In genomic region chr2:170436077-170436943, GRCh38 we compare ENCODE assay signal across 1 cellular context.
A peak's percentile ranks its signal among the peaks of the same experiment; 100 is the strongest.
TF ChIP-seq lines count a peak whose summit lies in the region.

No MANE protein-coding gene starts in this region.

TF ChIP-seq in H1, 55 proteins besides CTCF, POLR2A, EP300 and RAD21:
- no peak for TF ChIP-seq KDM5A (IDR thresholded peaks at IDR 0.05; ENCODE audit: low read length)
- no peak for TF ChIP-seq BRCA1 (IDR thresholded peaks at IDR 0.05; ENCODE audit: low read depth, low read length)
- no peak for TF ChIP-seq TAF7 (optimal IDR thresholded peaks at IDR 0.05; ENCODE audit: borderline replicate concordance, low read depth, low read length)
- no peak for TF ChIP-seq KDM1A (IDR thresholded peaks at IDR 0.05; ENCODE audit: borderline replicate concordance, low read length)
- no peak for TF ChIP-seq NRF1 (IDR thresholded peaks at IDR 0.05; ENCODE audit: low read depth, low read length)
- TF ChIP-seq NANOG (IDR thresholded peaks at IDR 0.05; ENCODE audit: insufficient read depth, low read depth, low read length, poor library complexity, severe bottlenecking): peak; percentile 55
- no peak for TF ChIP-seq KDM4A (IDR thresholded peaks at IDR 0.05; ENCODE audit: low read depth, low read length, severe bottlenecking)
- no peak for TF ChIP-seq YY1 (IDR thresholded peaks at IDR 0.05; ENCODE audit: low read depth, low read length)
- TF ChIP-seq CEBPB (IDR thresholded peaks at IDR 0.05; ENCODE audit: low read depth, low read length): no peak
- TF ChIP-seq MAX (IDR thresholded peaks at IDR 0.05): no peak
- TF ChIP-seq HDAC2 (IDR thresholded peaks at IDR 0.05; ENCODE audit: borderline replicate concordance in 1 of 2, low read depth in 2 of 2, low read length in 2 of 2): peak in 1 of 2 experiments; percentile 52; a peak in 1 of 4 replicates
- no peak for TF ChIP-seq SIX5 (IDR thresholded peaks at IDR 0.05; ENCODE audit: low read depth, low read length)
TF ChIP-seq in H1: peak in this region for 2.
